ENCODE assay signal across 8 cellular contexts in the genomic region with DNA sequence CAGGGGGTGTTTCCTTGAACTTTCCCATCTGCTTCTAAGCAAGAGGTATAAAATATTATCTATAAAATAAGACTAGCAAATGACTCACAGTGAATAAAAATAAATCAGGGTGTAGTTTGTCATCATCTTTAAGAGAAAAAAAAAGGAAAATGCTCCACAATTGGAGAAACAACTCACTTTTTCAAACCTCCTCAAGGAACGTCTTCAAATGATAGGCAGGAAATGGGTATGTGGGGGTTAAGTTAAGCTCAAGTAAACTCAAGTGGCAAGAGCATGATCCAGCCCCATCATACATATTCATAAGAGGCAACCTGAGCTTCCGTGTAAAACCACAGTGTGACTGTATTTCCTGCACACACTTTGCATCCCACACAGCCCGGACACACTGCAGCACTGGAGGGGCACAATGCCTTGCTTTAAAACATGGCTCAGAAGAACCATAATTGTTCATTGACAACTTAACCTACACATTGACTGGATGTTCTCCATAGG. TPM values are rescaled to one million over a fixed set of nuclear protein-coding genes. Genes with fewer than 3 reads are reported as not detected.
DNase-seq lines count a peak whose midpoint lies in the region; ATAC-seq and TF ChIP-seq lines count a peak whose summit lies in the region.

No MANE protein-coding gene starts in this region.

- no peaks in the 10 kb centered on the region for H3K9me3 Mint-ChIP-seq in IgD-negative memory B cell
- H3K9me3 Mint-ChIP-seq in natural killer cell treated with Interleukin-12 subunit alpha and Interleukin-12 subunit beta and Interleukin-15 and Interleukin-18, amount 100 ng/mL, for 72 hours = peaks cover 3% of the 10 kb centered on the region

- no peaks in the 10 kb centered on the region for H3K9me3 ChIP-seq in DOHH2 (ENCODE audit: control insufficient read depth, insufficient read depth, low read length)
- H3K9me3 ChIP-seq in duodenal mucosa (ENCODE audit: control insufficient read depth in 1 of 2, low read length in 2 of 2) = no peaks in the 10 kb centered on the region

- H3K36me3 Mint-ChIP-seq in IgD-negative memory B cell = peaks cover 3% of the 10 kb centered on the region
- H3K36me3 Mint-ChIP-seq in natural killer cell treated with Interleukin-12 subunit alpha and Interleukin-12 subunit beta and Interleukin-15 and Interleukin-18, amount 100 ng/mL, for 72 hours = no peaks in the 10 kb centered on the region

- no peaks in the 10 kb centered on the region for H4K20me1 ChIP-seq in DOHH2 (ENCODE audit: control insufficient read depth, insufficient read depth, low read depth, low read length)

- H3K4me3 Mint-ChIP-seq in IgD-negative memory B cell = peak overlapping the region; percentile 97 to 98 (median 98)
- H3K4me3 Mint-ChIP-seq in natural killer cell treated with Interleukin-12 subunit alpha and Interleukin-12 subunit beta and Interleukin-15 and Interleukin-18, amount 100 ng/mL, for 72 hours = peak overlapping the region; percentile 97

- H3K4me3 ChIP-seq in DOHH2 (ENCODE audit: low read length) (peak overlapping the region; percentile 94), duodenal mucosa (ENCODE audit: low read depth in 1 of 2, low read length in 2 of 2) (peak overlapping the region; percentile 55 to 79)

- peak; percentile 49 to 62 for DNase-seq in activated CD4-positive, alpha-beta T cell treated with anti-CD3 and anti-CD28 coated beads for 24 hours (ENCODE audit: low read depth in 2 of 2)
- peak; percentile 86 for DNase-seq in natural killer cell treated with Interleukin-12 subunit alpha and Interleukin-12 subunit beta and Interleukin-15 and Interleukin-18, amount 100 ng/mL, for 72 hours (ENCODE audit: low spot score)
- DNase-seq in substantia nigra (lab: John Stamatoyannopoulos, UW) = peak in 1 of 49 donors; percentile 15
- DNase-seq in iPS-NIHi7 (ENCODE audit: extremely low spot score) = no peak

- H3K9me2 ChIP-seq in DOHH2 (replicated peaks; ENCODE audit: control insufficient read depth, low read length) = no peaks in the 10 kb centered on the region

- peak overlapping the region; percentile 74 for H3K27ac ChIP-seq in DOHH2 (ENCODE audit: low read depth, low read length)
- no peak overlapping the region for H3K27ac ChIP-seq in duodenal mucosa (ENCODE audit: low read depth, low read length)
- H3K27ac ChIP-seq in substantia nigra (ENCODE audit: low read depth, low read length, poor library complexity, severe bottlenecking) = peak overlapping the region; percentile 21

- H3K27me3 ChIP-seq in DOHH2 (ENCODE audit: control insufficient read depth, low read length) (no peaks in the 10 kb centered on the region), duodenal mucosa (ENCODE audit: control insufficient read depth in 1 of 2, insufficient read depth in 2 of 2, low read length in 2 of 2) (no peaks in the 10 kb centered on the region)

- peak; percentile 90 for ATAC-seq in GM21447 (IDR thresholded peaks at IDR 0.05; ENCODE audit: unreplicated experiment)
- ATAC-seq in natural killer cell treated with Interleukin-12 subunit alpha and Interleukin-12 subunit beta and Interleukin-15 and Interleukin-18, amount 100 ng/mL, for 72 hours = peak; percentile 94 to 95

- H3K4me1 ChIP-seq in DOHH2 (ENCODE audit: control insufficient read depth, low read length) = peaks cover 49% of the 10 kb centered on the region
- H3K4me1 ChIP-seq in duodenal mucosa (ENCODE audit: control insufficient read depth in 1 of 2, insufficient read depth in 2 of 2, low read length in 2 of 2) = peaks cover 4 to 23% of the 10 kb centered on the region in 2 donors

- peak overlapping the region; percentile 96 for H3K4me2 ChIP-seq in DOHH2 (ENCODE audit: low read length)

- peaks cover 43 to 54% (median 45%) of the 10 kb centered on the region in 3 donors for H3K4me1 Mint-ChIP-seq in IgD-negative memory B cell
- peaks cover 59 to 65% of the 10 kb centered on the region in 2 donors for H3K4me1 Mint-ChIP-seq in natural killer cell treated with Interleukin-12 subunit alpha and Interleukin-12 subunit beta and Interleukin-15 and Interleukin-18, amount 100 ng/mL, for 72 hours (ENCODE audit: low read depth in 2 of 2)

- peaks cover 30% of the 10 kb centered on the region for H3K79me2 ChIP-seq in DOHH2 (ENCODE audit: control insufficient read depth, low read length)

- peaks cover 4% of the 10 kb centered on the region; the same call in 1 of the 2 replicates for H3K36me3 ChIP-seq in DOHH2 (ENCODE audit: control insufficient read depth, low read length)
- no peaks in the 10 kb centered on the region for H3K36me3 ChIP-seq in duodenal mucosa (ENCODE audit: control insufficient read depth in 1 of 2, insufficient read depth in 2 of 2, low read length in 2 of 2)

- peak overlapping the region; percentile 46 to 95 (median 88) for H3K27ac Mint-ChIP-seq in IgD-negative memory B cell
- H3K27ac Mint-ChIP-seq in natural killer cell treated with Interleukin-12 subunit alpha and Interleukin-12 subunit beta and Interleukin-15 and Interleukin-18, amount 100 ng/mL, for 72 hours = peak overlapping the region; percentile 93 to 97

- no peaks in the 10 kb centered on the region for H3K27me3 Mint-ChIP-seq in IgD-negative memory B cell
- no peaks in the 10 kb centered on the region for H3K27me3 Mint-ChIP-seq in natural killer cell treated with Interleukin-12 subunit alpha and Interleukin-12 subunit beta and Interleukin-15 and Interleukin-18, amount 100 ng/mL, for 72 hours

- peak overlapping the region; percentile 44 to 66 for H3K9ac ChIP-seq in duodenal mucosa (ENCODE audit: low read depth in 1 of 2, low read length in 2 of 2)

- no peak for TF ChIP-seq CTCF in DOHH2 (IDR thresholded peaks at IDR 0.05; ENCODE audit: low read depth, low read length, poor library complexity, severe bottlenecking)

- H3F3A ChIP-seq in DOHH2 (ENCODE audit: control insufficient read depth, insufficient read depth) = no peaks in the 10 kb centered on the region

RNA-seq across cellular contexts. Expression of a gene that starts 58.5 kb away (rescaled TPM):
- 15.2 TPM for polyA plus RNA-seq in IgD-negative memory B cell
- total RNA-seq in natural killer cell treated with Interleukin-12 subunit alpha and Interleukin-12 subunit beta and Interleukin-15 and Interleukin-18, amount 100 ng/mL, for 72 hours = 10 to 100 TPM; 35.7 to 47.4 TPM
